Comparison of ENCODE assay signal across 1 cellular context in the genomic region with DNA sequence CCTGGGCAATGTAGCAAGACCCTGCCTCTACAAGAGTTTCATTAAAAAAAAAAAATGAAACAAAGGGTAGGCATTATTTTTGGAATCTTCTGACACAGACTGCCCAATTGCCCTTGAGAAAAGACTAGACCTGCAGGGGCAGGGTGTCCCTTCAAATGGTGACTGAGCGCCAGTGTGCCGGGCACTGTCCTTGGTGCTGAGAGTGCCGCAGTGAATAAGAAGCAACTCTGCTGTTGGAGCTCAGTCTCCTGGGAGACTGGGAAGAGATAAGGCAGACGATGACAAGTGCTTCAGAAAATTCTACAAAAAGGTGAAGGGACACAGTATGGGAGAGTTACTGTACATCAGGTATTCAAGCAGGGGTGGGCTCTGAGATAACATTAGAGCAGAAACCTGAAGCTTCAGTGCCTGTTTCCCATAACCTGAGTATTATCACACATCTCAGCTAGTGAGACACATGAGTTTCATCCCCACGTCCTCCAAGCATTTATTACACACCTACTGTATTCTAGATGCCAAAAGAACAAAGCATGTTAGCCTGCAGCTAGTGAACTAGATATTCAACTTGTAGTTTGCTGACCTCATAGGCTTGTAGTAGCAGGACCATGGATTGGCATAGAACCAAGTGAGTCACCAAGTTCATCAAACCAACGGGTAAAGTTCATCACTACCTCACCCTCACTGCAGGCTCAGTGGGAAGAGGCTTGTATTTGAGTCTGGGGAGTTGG.
A peak's percentile ranks its signal among the peaks of the same experiment; 100 is the strongest.
TF ChIP-seq lines count a peak whose summit lies in the region.

No MANE protein-coding gene starts in this region.

TF ChIP-seq in HepG2, 621 proteins besides CTCF, POLR2A, EP300 and RAD21 (continued from another document):
- TF ChIP-seq, protein P1, sequence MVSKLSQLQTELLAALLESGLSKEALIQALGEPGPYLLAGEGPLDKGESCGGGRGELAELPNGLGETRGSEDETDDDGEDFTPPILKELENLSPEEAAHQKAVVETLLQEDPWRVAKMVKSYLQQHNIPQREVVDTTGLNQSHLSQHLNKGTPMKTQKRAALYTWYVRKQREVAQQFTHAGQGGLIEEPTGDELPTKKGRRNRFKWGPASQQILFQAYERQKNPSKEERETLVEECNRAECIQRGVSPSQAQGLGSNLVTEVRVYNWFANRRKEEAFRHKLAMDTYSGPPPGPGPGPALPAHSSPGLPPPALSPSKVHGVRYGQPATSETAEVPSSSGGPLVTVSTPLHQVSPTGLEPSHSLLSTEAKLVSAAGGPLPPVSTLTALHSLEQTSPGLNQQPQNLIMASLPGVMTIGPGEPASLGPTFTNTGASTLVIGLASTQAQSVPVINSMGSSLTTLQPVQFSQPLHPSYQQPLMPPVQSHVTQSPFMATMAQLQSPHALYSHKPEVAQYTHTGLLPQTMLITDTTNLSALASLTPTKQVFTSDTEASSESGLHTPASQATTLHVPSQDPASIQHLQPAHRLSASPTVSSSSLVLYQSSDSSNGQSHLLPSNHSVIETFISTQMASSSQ (IDR thresholded peaks at IDR 0.05; ENCODE audit: low read depth): no peak
- TF ChIP-seq, protein P1 (CRISPR knock-in tag; IDR thresholded peaks at IDR 0.05; ENCODE audit: borderline replicate concordance): no peak
- TF ChIP-seq ZNF160 (CRISPR knock-in tag; IDR thresholded peaks at IDR 0.05) (peak; percentile 53; the same call in 1 of the 2 replicates), ZMAT3 (CRISPR knock-in tag; conservative IDR thresholded peaks at IDR 0.05) (peak; percentile 50; the same call in 1 of the 2 replicates), MED8 (CRISPR knock-in tag; IDR thresholded peaks at IDR 0.05; ENCODE audit: insufficient replicate concordance) (no peak), ZNF431 (CRISPR knock-in tag; IDR thresholded peaks at IDR 0.05; ENCODE audit: borderline replicate concordance, low read depth) (peak; percentile 73; the same call in 1 of the 2 replicates), SNAI1 (CRISPR knock-in tag; IDR thresholded peaks at IDR 0.05; ENCODE audit: borderline replicate concordance) (no peak), JUND (CRISPR knock-in tag; IDR thresholded peaks at IDR 0.05) (no peak), HDAC2 (CRISPR knock-in tag; IDR thresholded peaks at IDR 0.05) (peak; percentile 74), ZBTB21 (CRISPR knock-in tag; IDR thresholded peaks at IDR 0.05) (peak; percentile 22), GABPB1 (CRISPR knock-in tag; IDR thresholded peaks at IDR 0.05) (no peak), RBM22 (optimal IDR thresholded peaks at IDR 0.05; ENCODE audit: low read length) (no peak), ZNF558 (CRISPR knock-in tag; IDR thresholded peaks at IDR 0.05; ENCODE audit: borderline replicate concordance) (no peak; the same call in 1 of the 2 replicates)
- TF ChIP-seq, protein P2, sequence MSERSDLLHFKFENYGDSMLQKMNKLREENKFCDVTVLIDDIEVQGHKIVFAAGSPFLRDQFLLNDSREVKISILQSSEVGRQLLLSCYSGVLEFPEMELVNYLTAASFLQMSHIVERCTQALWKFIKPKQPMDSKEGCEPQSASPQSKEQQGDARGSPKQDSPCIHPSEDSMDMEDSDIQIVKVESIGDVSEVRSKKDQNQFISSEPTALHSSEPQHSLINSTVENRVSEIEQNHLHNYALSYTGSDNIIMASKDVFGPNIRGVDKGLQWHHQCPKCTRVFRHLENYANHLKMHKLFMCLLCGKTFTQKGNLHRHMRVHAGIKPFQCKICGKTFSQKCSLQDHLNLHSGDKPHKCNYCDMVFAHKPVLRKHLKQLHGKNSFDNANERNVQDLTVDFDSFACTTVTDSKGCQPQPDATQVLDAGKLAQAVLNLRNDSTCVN (CRISPR knock-in tag; IDR thresholded peaks at IDR 0.05; ENCODE audit: borderline replicate concordance): peak; percentile 86
- TF ChIP-seq, protein P3, sequence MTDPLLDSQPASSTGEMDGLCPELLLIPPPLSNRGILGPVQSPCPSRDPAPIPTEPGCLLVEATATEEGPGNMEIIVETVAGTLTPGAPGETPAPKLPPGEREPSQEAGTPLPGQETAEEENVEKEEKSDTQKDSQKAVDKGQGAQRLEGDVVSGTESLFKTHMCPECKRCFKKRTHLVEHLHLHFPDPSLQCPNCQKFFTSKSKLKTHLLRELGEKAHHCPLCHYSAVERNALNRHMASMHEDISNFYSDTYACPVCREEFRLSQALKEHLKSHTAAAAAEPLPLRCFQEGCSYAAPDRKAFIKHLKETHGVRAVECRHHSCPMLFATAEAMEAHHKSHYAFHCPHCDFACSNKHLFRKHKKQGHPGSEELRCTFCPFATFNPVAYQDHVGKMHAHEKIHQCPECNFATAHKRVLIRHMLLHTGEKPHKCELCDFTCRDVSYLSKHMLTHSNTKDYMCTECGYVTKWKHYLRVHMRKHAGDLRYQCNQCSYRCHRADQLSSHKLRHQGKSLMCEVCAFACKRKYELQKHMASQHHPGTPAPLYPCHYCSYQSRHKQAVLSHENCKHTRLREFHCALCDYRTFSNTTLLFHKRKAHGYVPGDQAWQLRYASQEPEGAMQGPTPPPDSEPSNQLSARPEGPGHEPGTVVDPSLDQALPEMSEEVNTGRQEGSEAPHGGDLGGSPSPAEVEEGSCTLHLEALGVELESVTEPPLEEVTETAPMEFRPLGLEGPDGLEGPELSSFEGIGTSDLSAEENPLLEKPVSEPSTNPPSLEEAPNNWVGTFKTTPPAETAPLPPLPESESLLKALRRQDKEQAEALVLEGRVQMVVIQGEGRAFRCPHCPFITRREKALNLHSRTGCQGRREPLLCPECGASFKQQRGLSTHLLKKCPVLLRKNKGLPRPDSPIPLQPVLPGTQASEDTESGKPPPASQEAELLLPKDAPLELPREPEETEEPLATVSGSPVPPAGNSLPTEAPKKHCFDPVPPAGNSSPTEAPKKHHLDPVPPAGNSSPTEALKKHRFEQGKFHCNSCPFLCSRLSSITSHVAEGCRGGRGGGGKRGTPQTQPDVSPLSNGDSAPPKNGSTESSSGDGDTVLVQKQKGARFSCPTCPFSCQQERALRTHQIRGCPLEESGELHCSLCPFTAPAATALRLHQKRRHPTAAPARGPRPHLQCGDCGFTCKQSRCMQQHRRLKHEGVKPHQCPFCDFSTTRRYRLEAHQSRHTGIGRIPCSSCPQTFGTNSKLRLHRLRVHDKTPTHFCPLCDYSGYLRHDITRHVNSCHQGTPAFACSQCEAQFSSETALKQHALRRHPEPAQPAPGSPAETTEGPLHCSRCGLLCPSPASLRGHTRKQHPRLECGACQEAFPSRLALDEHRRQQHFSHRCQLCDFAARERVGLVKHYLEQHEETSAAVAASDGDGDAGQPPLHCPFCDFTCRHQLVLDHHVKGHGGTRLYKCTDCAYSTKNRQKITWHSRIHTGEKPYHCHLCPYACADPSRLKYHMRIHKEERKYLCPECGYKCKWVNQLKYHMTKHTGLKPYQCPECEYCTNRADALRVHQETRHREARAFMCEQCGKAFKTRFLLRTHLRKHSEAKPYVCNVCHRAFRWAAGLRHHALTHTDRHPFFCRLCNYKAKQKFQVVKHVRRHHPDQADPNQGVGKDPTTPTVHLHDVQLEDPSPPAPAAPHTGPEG (CRISPR knock-in tag; IDR thresholded peaks at IDR 0.05): no peak; the same call in 1 of the 2 replicates
- TF ChIP-seq, protein P4, sequence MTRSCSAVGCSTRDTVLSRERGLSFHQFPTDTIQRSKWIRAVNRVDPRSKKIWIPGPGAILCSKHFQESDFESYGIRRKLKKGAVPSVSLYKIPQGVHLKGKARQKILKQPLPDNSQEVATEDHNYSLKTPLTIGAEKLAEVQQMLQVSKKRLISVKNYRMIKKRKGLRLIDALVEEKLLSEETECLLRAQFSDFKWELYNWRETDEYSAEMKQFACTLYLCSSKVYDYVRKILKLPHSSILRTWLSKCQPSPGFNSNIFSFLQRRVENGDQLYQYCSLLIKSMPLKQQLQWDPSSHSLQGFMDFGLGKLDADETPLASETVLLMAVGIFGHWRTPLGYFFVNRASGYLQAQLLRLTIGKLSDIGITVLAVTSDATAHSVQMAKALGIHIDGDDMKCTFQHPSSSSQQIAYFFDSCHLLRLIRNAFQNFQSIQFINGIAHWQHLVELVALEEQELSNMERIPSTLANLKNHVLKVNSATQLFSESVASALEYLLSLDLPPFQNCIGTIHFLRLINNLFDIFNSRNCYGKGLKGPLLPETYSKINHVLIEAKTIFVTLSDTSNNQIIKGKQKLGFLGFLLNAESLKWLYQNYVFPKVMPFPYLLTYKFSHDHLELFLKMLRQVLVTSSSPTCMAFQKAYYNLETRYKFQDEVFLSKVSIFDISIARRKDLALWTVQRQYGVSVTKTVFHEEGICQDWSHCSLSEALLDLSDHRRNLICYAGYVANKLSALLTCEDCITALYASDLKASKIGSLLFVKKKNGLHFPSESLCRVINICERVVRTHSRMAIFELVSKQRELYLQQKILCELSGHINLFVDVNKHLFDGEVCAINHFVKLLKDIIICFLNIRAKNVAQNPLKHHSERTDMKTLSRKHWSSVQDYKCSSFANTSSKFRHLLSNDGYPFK (CRISPR knock-in tag; IDR thresholded peaks at IDR 0.05; ENCODE audit: borderline replicate concordance): no peak
